Comparison of ENCODE assay signal across 3 cellular contexts in the genomic region with DNA sequence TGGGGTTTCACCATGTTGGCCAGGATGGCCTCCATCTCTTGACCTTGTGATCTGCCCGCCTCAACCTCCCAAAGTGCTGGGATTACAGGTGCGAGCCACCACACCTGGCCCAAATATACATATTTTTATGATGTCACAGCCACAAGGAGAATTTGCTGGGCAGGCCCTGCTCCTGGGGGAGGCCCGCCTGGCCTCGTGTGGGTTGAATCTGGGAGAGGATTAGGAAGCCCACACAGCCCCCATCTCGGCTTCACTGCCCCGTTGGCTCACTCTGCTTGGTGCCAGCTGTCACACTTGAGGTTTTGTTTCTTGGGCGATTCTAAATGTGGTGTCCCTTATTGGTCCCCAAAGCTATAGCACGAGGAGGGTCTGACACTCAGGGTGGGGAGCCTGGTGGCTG.
"Had no signal": no experiment of that assay in that cellular context is flagged by ENCODE, and none has a peak within 500 bp of the region (broad histone marks: within the 10 kb centered on the region; RNA-seq: fewer than 3 reads in every experiment).

No MANE protein-coding gene starts in this region.

- ATAC-seq: GM12878 had no signal

- DNase-seq: GDM1, GF-D8 had no signal

- H3K4me3 ChIP-seq: GM12878 had no signal
